Comparison of ENCODE assay signal across 9 cellular contexts in genomic region chr4:23888421-23889319, GRCh38. TPM values are rescaled to one million over a fixed set of nuclear protein-coding genes. Genes with fewer than 3 reads are reported as not detected.
DNase-seq lines count a peak whose midpoint lies in the region; ATAC-seq, FAIRE-seq and TF ChIP-seq lines count a peak whose summit lies in the region.
"Had no signal": no experiment of that assay in that cellular context is flagged by ENCODE, and none has a peak within 500 bp of the region (broad histone marks: within the 10 kb centered on the region; RNA-seq: fewer than 3 reads in every experiment).

No MANE protein-coding gene starts in this region.

- no peak for TF ChIP-seq CTCF in A673 (conservative IDR thresholded peaks at IDR 0.05; ENCODE audit: low read depth, low read length)

- H3K4me3 ChIP-seq in A673 (ENCODE audit: low read depth, low read length, poor library complexity, severe bottlenecking): peak overlapping the region; percentile 0
- peak overlapping the region; percentile 50 to 53 for H3K4me3 ChIP-seq in esophagus (ENCODE audit: low read depth in 1 of 2, low read length in 2 of 2)
- peak overlapping the region; percentile 71 to 89 for H3K4me3 ChIP-seq in mucosa of rectum (ENCODE audit: low read length in 2 of 2)

- H3K27ac ChIP-seq in A673 (ENCODE audit: low read depth, low read length, poor library complexity, severe bottlenecking) (no peak overlapping the region), esophagus (ENCODE audit: low read depth in 2 of 2, low read length in 1 of 2) (peak overlapping the region; percentile 57 to 59), mucosa of rectum (ENCODE audit: low read depth in 2 of 2, low read length in 2 of 2) (peak overlapping the region; percentile 64 to 66)

- WGBS in esophagus, 2 donors: 6 to 9% methylated on average over 25 of the region's 25 CpGs

- H3K36me3 ChIP-seq in A673 (ENCODE audit: insufficient read depth, low read length, poor library complexity, severe bottlenecking) (no peaks in the 10 kb centered on the region), esophagus (ENCODE audit: control insufficient read depth in 2 of 2, insufficient read depth in 2 of 2, low read length in 1 of 2) (no peaks in the 10 kb centered on the region), mucosa of rectum (ENCODE audit: control insufficient read depth in 2 of 2, insufficient read depth in 2 of 2, low read length in 2 of 2) (no peaks in the 10 kb centered on the region)

- peak overlapping the region; percentile 56 to 57 for H3K9ac ChIP-seq in mucosa of rectum (ENCODE audit: low read depth in 1 of 2, low read length in 2 of 2)

- POLR2A ChIA-PET in A673 (lab: Charles Lee; ENCODE audit: low non-redundant PET): no interaction called here

- DNase-seq in A673 (ENCODE audit: low spot score) (no peak), M059J (ENCODE audit: low read depth) (peak; percentile 76), HTR-8/SVneo (ENCODE audit: insufficient read length, low spot score) (no peak), NCI-H748 treated with DMSO at 0.1 percent for 48 hours (lab: John Stamatoyannopoulos, UW) (no peak)
- DNase-seq in activated CD4-positive, alpha-beta T cell treated with anti-CD3 and anti-CD28 coated beads, Interleukin-2, amount 50 U/mL, for 48 hours: no peak
- DNase-seq: SHP77 treated with DMSO at 0.1 percent for 48 hours had no signal

- H3K4me1 ChIP-seq in A673 (ENCODE audit: insufficient read depth, low read length, poor library complexity, severe bottlenecking): no peaks in the 10 kb centered on the region
- no peaks in the 10 kb centered on the region for H3K4me1 ChIP-seq in esophagus (ENCODE audit: control insufficient read depth in 2 of 2, insufficient read depth in 2 of 2, low read length in 1 of 2)
- peaks cover 10 to 12% of the 10 kb centered on the region in 2 donors for H3K4me1 ChIP-seq in mucosa of rectum (ENCODE audit: control insufficient read depth in 2 of 2, insufficient read depth in 2 of 2, low read length in 2 of 2)

- no TSS peak for BruUV-seq in A673 (replicated peaks; lab: Mats Ljungman, UMichigan)

- CTCF ChIA-PET in A673 (lab: Charles Lee): no interaction called here

- no peaks in the 10 kb centered on the region for H3K9me3 ChIP-seq in A673 (ENCODE audit: low read depth, low read length, poor library complexity, severe bottlenecking)
- no peaks in the 10 kb centered on the region for H3K9me3 ChIP-seq in esophagus (ENCODE audit: control insufficient read depth in 2 of 2, insufficient read depth in 1 of 2, low read depth in 1 of 2, low read length in 1 of 2)
- no peaks in the 10 kb centered on the region for H3K9me3 ChIP-seq in mucosa of rectum (ENCODE audit: control insufficient read depth in 2 of 2, low read length in 2 of 2)

- ATAC-seq in HG02852 (IDR thresholded peaks at IDR 0.05; ENCODE audit: unreplicated experiment): no peak

- intact Hi-C loops in A673 (cut with micrococcal nuclease; ENCODE audit: unreplicated experiment): no loop called here

- FAIRE-seq in HTR-8/SVneo (lab: Jason Lieb, UNC): no peak

- H3K27me3 ChIP-seq in A673 (replicated peaks; ENCODE audit: insufficient read depth, low read depth, low read length, poor library complexity): peaks cover 28% of the 10 kb centered on the region
- H3K27me3 ChIP-seq in esophagus (ENCODE audit: control insufficient read depth in 1 of 2, insufficient read depth in 2 of 2, low read length in 2 of 2): no peaks in the 10 kb centered on the region
- H3K27me3 ChIP-seq in mucosa of rectum (ENCODE audit: control insufficient read depth in 2 of 2, insufficient read depth in 2 of 2, low read length in 2 of 2): no peaks in the 10 kb centered on the region

RNA-seq across cellular contexts. Expression of gene PPARGC1A, which starts 1.2 kb away (rescaled TPM):
- not detected in 2 replicates for total RNA-seq in A673 (2021)
- 3.6 and 5.4 TPM in 2 replicates for total RNA-seq in M059J (2014; rRNA removed; shearing (Covaris generic))
- polyA plus RNA-seq in esophagus: under 1 TPM; 0.49 to 0.55 TPM

Comparison
In these comparisons a context has a peak if more than half of its experiments do, and no peak if none do; other contexts are left out.
1. H3K4me3 ChIP-seq: peak in every context shown above with its lines; median percentile 80 in mucosa of rectum; 52 in esophagus; 0 in A673.